2 cellular contexts compared by ENCODE assay signal in genomic region chr18:22515250-22515649, GRCh38.
TF ChIP-seq lines count a peak whose summit lies in the region.

No MANE protein-coding gene starts in this region.

TF ChIP-seq in GM23338, 12 proteins besides CTCF, POLR2A, EP300 and RAD21:
- TF ChIP-seq EZH2phosphoT487 (IDR thresholded peaks at IDR 0.05; ENCODE audit: unreplicated experiment): no peak
- no peak for TF ChIP-seq ZNF331 (CRISPR knock-in tag; IDR thresholded peaks at IDR 0.05; ENCODE audit: low read depth)
- no peak for TF ChIP-seq ETS1 (IDR thresholded peaks at IDR 0.05)
- TF ChIP-seq NANOG (IDR thresholded peaks at IDR 0.05; ENCODE audit: borderline replicate concordance): no peak
- no peak for TF ChIP-seq CREB1 (CRISPR knock-in tag; IDR thresholded peaks at IDR 0.05; ENCODE audit: low read depth)
- TF ChIP-seq POLR2AphosphoS5 (IDR thresholded peaks at IDR 0.05; ENCODE audit: low read depth): no peak
- no peak for TF ChIP-seq ZNF114 (CRISPR knock-in tag; IDR thresholded peaks at IDR 0.05)
TF ChIP-seq in GM23338: peak in this region for 0.

TF ChIP-seq in H1, 55 proteins besides CTCF, POLR2A, EP300 and RAD21:
- TF ChIP-seq MAFK (IDR thresholded peaks at IDR 0.05; ENCODE audit: low read depth, low read length): no peak
- no peak for TF ChIP-seq SIX5 (IDR thresholded peaks at IDR 0.05; ENCODE audit: low read depth, low read length)
- TF ChIP-seq JUND (IDR thresholded peaks at IDR 0.05; ENCODE audit: low read length): no peak
- TF ChIP-seq POLR2AphosphoS5 (IDR thresholded peaks at IDR 0.05; ENCODE audit: low read depth, low read length): no peak
- no peak for TF ChIP-seq USF2 (IDR thresholded peaks at IDR 0.05; ENCODE audit: low read length)
- TF ChIP-seq TAF7 (optimal IDR thresholded peaks at IDR 0.05; ENCODE audit: borderline replicate concordance, low read depth, low read length): no peak
- no peak for TF ChIP-seq SUZ12 (IDR thresholded peaks at IDR 0.05; ENCODE audit: low read length)
- no peak for TF ChIP-seq JUN (IDR thresholded peaks at IDR 0.05; ENCODE audit: low read depth, low read length)
- TF ChIP-seq NANOG (IDR thresholded peaks at IDR 0.05; ENCODE audit: insufficient read depth, low read depth, low read length, poor library complexity, severe bottlenecking): no peak
- TF ChIP-seq FOSL1 (IDR thresholded peaks at IDR 0.05; ENCODE audit: insufficient read depth, low read depth, low read length): no peak
- no peak for TF ChIP-seq HDAC6 (IDR thresholded peaks at IDR 0.05; ENCODE audit: low read depth, low read length)
- no peak for TF ChIP-seq NRF1 (IDR thresholded peaks at IDR 0.05; ENCODE audit: low read depth, low read length)
- TF ChIP-seq, protein P1, sequence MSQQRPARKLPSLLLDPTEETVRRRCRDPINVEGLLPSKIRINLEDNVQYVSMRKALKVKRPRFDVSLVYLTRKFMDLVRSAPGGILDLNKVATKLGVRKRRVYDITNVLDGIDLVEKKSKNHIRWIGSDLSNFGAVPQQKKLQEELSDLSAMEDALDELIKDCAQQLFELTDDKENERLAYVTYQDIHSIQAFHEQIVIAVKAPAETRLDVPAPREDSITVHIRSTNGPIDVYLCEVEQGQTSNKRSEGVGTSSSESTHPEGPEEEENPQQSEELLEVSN (IDR thresholded peaks at IDR 0.05): no peak
- no peak for TF ChIP-seq SAP30 (IDR thresholded peaks at IDR 0.05; ENCODE audit: insufficient read depth, insufficient replicate concordance, low read length)
- TF ChIP-seq BRCA1 (IDR thresholded peaks at IDR 0.05; ENCODE audit: low read depth, low read length): no peak
- TF ChIP-seq SIRT6 (IDR thresholded peaks at IDR 0.05; ENCODE audit: low read length): no peak
- no peak for TF ChIP-seq CHD2 (IDR thresholded peaks at IDR 0.05; ENCODE audit: low read length)
- TF ChIP-seq CBX5 (IDR thresholded peaks at IDR 0.05; ENCODE audit: low read depth, low read length): no peak
- TF ChIP-seq RBBP5 (IDR thresholded peaks at IDR 0.05; ENCODE audit: borderline replicate concordance, low read depth, low read length): no peak
- no peak for TF ChIP-seq ZNF274 (IDR thresholded peaks at IDR 0.05; ENCODE audit: borderline replicate concordance, extremely low read depth, low read length)
TF ChIP-seq in H1: peak in this region for 0.
